17 cellular contexts compared by ENCODE assay signal in genomic region chr1:230905733-230906132, GRCh38. TPM values are rescaled to one million over a fixed set of nuclear protein-coding genes. Genes with fewer than 3 reads are reported as not detected.
DNase-seq lines count a peak whose midpoint lies in the region; ATAC-seq and TF ChIP-seq lines count a peak whose summit lies in the region.
"Had no signal": no experiment of that assay in that cellular context is flagged by ENCODE, and none has a peak within 500 bp of the region (broad histone marks: within the 10 kb centered on the region; RNA-seq: fewer than 3 reads in every experiment).

No MANE protein-coding gene starts in this region.

- H3K9me3 ChIP-seq in ascending aorta (no peaks in the 10 kb centered on the region), gastroesophageal sphincter (no peaks in the 10 kb centered on the region), OCI-LY7 (ENCODE audit: low read length) (no peaks in the 10 kb centered on the region)
- H3K9me3 ChIP-seq: esophagus squamous epithelium, tibial nerve had no signal

- WGBS in gastroesophageal sphincter (ENCODE audit: low coverage in 1 of 2), 2 donors = 54 to 57% methylated on average over 5 of the region's 5 CpGs

- H3K4me1 ChIP-seq in ascending aorta (peaks cover 9% of the 10 kb centered on the region in 2 donors), gastroesophageal sphincter (peaks cover 0 to 48% (median 9%) of the 10 kb centered on the region in 3 donors), OCI-LY7 (ENCODE audit: insufficient read depth, low read length, poor library complexity, severe bottlenecking) (no peaks in the 10 kb centered on the region)

- H3K36me3 Mint-ChIP-seq in T-helper 2 cell treated with Interferon-gamma antibody and Interleukin-4, amounts not matched to agents 5 μg/mL and 100 μg/mL, for 36 hours (ENCODE audit: low read depth) = peaks cover 32% of the 10 kb centered on the region
- peaks cover 21 to 59% (median 32%) of the 10 kb centered on the region in 3 donors for H3K36me3 Mint-ChIP-seq in immature natural killer cell
- H3K36me3 Mint-ChIP-seq in stimulated activated naive B cell treated with anti-CD40 and anti-IgM and Interleukin-4, amounts not matched to agents 10 μg/mL and 1 μg/mL and 100 μg/mL, for 72 hours = peaks cover 39 to 59% of the 10 kb centered on the region in 2 donors

- TF ChIP-seq EP300 in gastroesophageal sphincter (IDR thresholded peaks at IDR 0.05) = no peak

- H3K9me3 Mint-ChIP-seq in T-helper 2 cell treated with Interferon-gamma antibody and Interleukin-4, amounts not matched to agents 5 μg/mL and 100 μg/mL, for 36 hours = no peaks in the 10 kb centered on the region
- H3K9me3 Mint-ChIP-seq in immature natural killer cell = no peaks in the 10 kb centered on the region
- H3K9me3 Mint-ChIP-seq in stimulated activated naive B cell treated with anti-CD40 and anti-IgM and Interleukin-4, amounts not matched to agents 10 μg/mL and 1 μg/mL and 100 μg/mL, for 72 hours = no peaks in the 10 kb centered on the region
- H3K9me3 Mint-ChIP-seq: naive B cell had no signal

- no peaks in the 10 kb centered on the region for H4K20me1 ChIP-seq in OCI-LY7 (ENCODE audit: insufficient read depth, low read length)

- H3K4me2 ChIP-seq in OCI-LY7 (ENCODE audit: low read length) = no peak overlapping the region

- no peaks in the 10 kb centered on the region for H3K27me3 Mint-ChIP-seq in T-helper 2 cell treated with Interferon-gamma antibody and Interleukin-4, amounts not matched to agents 5 μg/mL and 100 μg/mL, for 36 hours (ENCODE audit: low read depth)
- H3K27me3 Mint-ChIP-seq in immature natural killer cell (ENCODE audit: low read depth in 3 of 3) = no peaks in the 10 kb centered on the region
- H3K27me3 Mint-ChIP-seq in stimulated activated naive B cell treated with anti-CD40 and anti-IgM and Interleukin-4, amounts not matched to agents 10 μg/mL and 1 μg/mL and 100 μg/mL, for 72 hours = no peaks in the 10 kb centered on the region
- H3K27me3 Mint-ChIP-seq: naive B cell had no signal

- no peak overlapping the region for H3K4me3 Mint-ChIP-seq in T-helper 2 cell treated with Interferon-gamma antibody and Interleukin-4, amounts not matched to agents 5 μg/mL and 100 μg/mL, for 36 hours
- no peak overlapping the region for H3K4me3 Mint-ChIP-seq in immature natural killer cell
- no peak overlapping the region for H3K4me3 Mint-ChIP-seq in stimulated activated naive B cell treated with anti-CD40 and anti-IgM and Interleukin-4, amounts not matched to agents 10 μg/mL and 1 μg/mL and 100 μg/mL, for 72 hours
- H3K4me3 Mint-ChIP-seq: naive B cell had no signal

- H3K27ac ChIP-seq in ascending aorta = peak overlapping the region; percentile 37 to 49
- H3K27ac ChIP-seq in gastroesophageal sphincter = peak overlapping the region in 1 of 4 donors; percentile 78
- no peak overlapping the region for H3K27ac ChIP-seq in OCI-LY7 (ENCODE audit: low read depth, low read length, poor library complexity, severe bottlenecking)
- no peak overlapping the region for H3K27ac ChIP-seq in coronary artery
- H3K27ac ChIP-seq: esophagus squamous epithelium had no signal

- POLR2A ChIA-PET in OCI-LY7 (lab: Charles Lee) = no interaction called here

- H3K9me2 ChIP-seq in OCI-LY7 (ENCODE audit: insufficient read depth, low read length) = no peaks in the 10 kb centered on the region

- TF ChIP-seq POLR2A in gastroesophageal sphincter (IDR thresholded peaks at IDR 0.05) = no peak

- CTCF ChIA-PET in OCI-LY7 (lab: Charles Lee; ENCODE audit: unreplicated experiment) = no interaction called here

- intact Hi-C loops in ascending aorta (cut with DNase I) = no loop called here
- intact Hi-C loops in OCI-LY7 (cut with micrococcal nuclease; ENCODE audit: unreplicated experiment) = no loop called here

- H3K36me3 ChIP-seq in ascending aorta (peaks cover 8 to 13% of the 10 kb centered on the region in 2 donors), gastroesophageal sphincter (peaks cover 0 to 53% of the 10 kb centered on the region in 2 donors), OCI-LY7 (ENCODE audit: insufficient read depth, low read length) (peaks cover 28% of the 10 kb centered on the region; the same call in 1 of the 2 replicates)

- H3K4me3 ChIP-seq in ascending aorta = no peak overlapping the region
- no peak overlapping the region for H3K4me3 ChIP-seq in gastroesophageal sphincter
- no peak overlapping the region for H3K4me3 ChIP-seq in OCI-LY7 (ENCODE audit: low read depth, low read length, poor library complexity, severe bottlenecking)
- no peak overlapping the region for H3K4me3 ChIP-seq in coronary artery
- H3K4me3 ChIP-seq: esophagus squamous epithelium, skin epidermis, tibial nerve had no signal

- no peak overlapping the region for H2AFZ ChIP-seq in OCI-LY7 (ENCODE audit: low read length)

- no TSS peak for BruUV-seq in OCI-LY7 (replicated peaks; lab: Mats Ljungman, UMichigan)

- H3K79me2 ChIP-seq in OCI-LY7 (ENCODE audit: insufficient read depth, low read depth, low read length) = no peaks in the 10 kb centered on the region

- no peak for DNase-seq in T-helper 2 cell treated with Interferon-gamma antibody and Interleukin-4, amounts not matched to agents 5 μg/mL and 100 μg/mL, for 36 hours (ENCODE audit: low spot score)
- DNase-seq in T-helper 2 cell = no peak
- no peak for DNase-seq in ascending aorta (ENCODE audit: low spot score in 2 of 2)
- no peak for DNase-seq in immature natural killer cell
- DNase-seq in stimulated activated naive B cell treated with anti-CD40 and anti-IgM and Interleukin-4, amounts not matched to agents 10 μg/mL and 1 μg/mL and 100 μg/mL, for 72 hours = no peak
- DNase-seq in OCI-LY7 (ENCODE audit: low spot score) = no peak
- no peak for DNase-seq in coronary artery (ENCODE audit: low spot score)
- DNase-seq: activated CD4-positive, CD25-positive, alpha-beta regulatory T cell; central memory CD4-positive, alpha-beta T cell; esophagus squamous epithelium; naive B cell; NCI-H187 treated with DMSO at 0.1 percent for 48 hours; NCI-H774; SHP77 treated with DMSO at 0.1 percent for 48 hours had no signal

- no peak for TF ChIP-seq CTCF in ascending aorta (IDR thresholded peaks at IDR 0.05)
- TF ChIP-seq CTCF in gastroesophageal sphincter (IDR thresholded peaks at IDR 0.05) = no peak
- no peak for TF ChIP-seq CTCF in OCI-LY7 (conservative IDR thresholded peaks at IDR 0.05; ENCODE audit: low read length)
- no peak for TF ChIP-seq CTCF in coronary artery (IDR thresholded peaks at IDR 0.05)

- peak overlapping the region; percentile 26 for H3K27ac Mint-ChIP-seq in T-helper 2 cell treated with Interferon-gamma antibody and Interleukin-4, amounts not matched to agents 5 μg/mL and 100 μg/mL, for 36 hours
- H3K27ac Mint-ChIP-seq in immature natural killer cell = peak overlapping the region in 5 of 6 donors; percentile 9 to 74 (median 68)
- H3K27ac Mint-ChIP-seq in stimulated activated naive B cell treated with anti-CD40 and anti-IgM and Interleukin-4, amounts not matched to agents 10 μg/mL and 1 μg/mL and 100 μg/mL, for 72 hours = peak overlapping the region; percentile 75

- H3K4me1 Mint-ChIP-seq in T-helper 2 cell treated with Interferon-gamma antibody and Interleukin-4, amounts not matched to agents 5 μg/mL and 100 μg/mL, for 36 hours (ENCODE audit: low read depth) = peaks cover 4% of the 10 kb centered on the region
- peaks cover 6 to 10% of the 10 kb centered on the region in 2 donors for H3K4me1 Mint-ChIP-seq in immature natural killer cell
- no peaks in the 10 kb centered on the region for H3K4me1 Mint-ChIP-seq in stimulated activated naive B cell treated with anti-CD40 and anti-IgM and Interleukin-4, amounts not matched to agents 10 μg/mL and 1 μg/mL and 100 μg/mL, for 72 hours
- H3K4me1 Mint-ChIP-seq: naive B cell had no signal

- H3K27me3 ChIP-seq in ascending aorta = no peaks in the 10 kb centered on the region
- H3K27me3 ChIP-seq in gastroesophageal sphincter = no peaks in the 10 kb centered on the region
- H3K27me3 ChIP-seq: esophagus squamous epithelium, tibial nerve had no signal

- no peak for ATAC-seq in stimulated activated naive B cell treated with anti-CD40 and anti-IgM and Interleukin-4, amounts not matched to agents 10 μg/mL and 1 μg/mL and 100 μg/mL, for 72 hours (replicated peaks)
- ATAC-seq in gastroesophageal sphincter = no peak

RNA-seq across cellular contexts. Expression of gene C1orf198, which starts 37.4 kb away (rescaled TPM):
- total RNA-seq in ascending aorta = 225 TPM
- 1 to 10 TPM; 2.6 to 4.9 (median 4.8) TPM for polyA plus RNA-seq in immature natural killer cell
- total RNA-seq in gastroesophageal sphincter = 100 to 1,000 TPM; 115 to 219 (median 172) TPM
- 4.9 and 5.7 TPM in 2 replicates for total RNA-seq in OCI-LY7 (2014; rRNA removed; shearing (Covaris generic))
- 6.5 and 7.9 TPM in 2 replicates for total RNA-seq in OCI-LY7 (2022)

Comparison
In these comparisons a context has a peak if more than half of its experiments do, and no peak if none do; other contexts are left out.
1. H3K27ac ChIP-seq: peak in ascending aorta (2 of 2); none in OCI-LY7 (single experiment) and coronary artery (0 of 2).
2. RNA of gene C1orf198, which starts 37.4 kb away (total RNA-seq): 225 TPM in ascending aorta (single experiment) and 115 to 219 TPM in gastroesophageal sphincter; 4.9 to 7.9 TPM in OCI-LY7; every median in the first group is over 10 times any median in the second.
3. Peak in every context shown above with its lines, with median percentiles within 50 percentile points of each other: H3K27ac Mint-ChIP-seq.